1 cellular context compared by ENCODE assay signal in the genomic region with DNA sequence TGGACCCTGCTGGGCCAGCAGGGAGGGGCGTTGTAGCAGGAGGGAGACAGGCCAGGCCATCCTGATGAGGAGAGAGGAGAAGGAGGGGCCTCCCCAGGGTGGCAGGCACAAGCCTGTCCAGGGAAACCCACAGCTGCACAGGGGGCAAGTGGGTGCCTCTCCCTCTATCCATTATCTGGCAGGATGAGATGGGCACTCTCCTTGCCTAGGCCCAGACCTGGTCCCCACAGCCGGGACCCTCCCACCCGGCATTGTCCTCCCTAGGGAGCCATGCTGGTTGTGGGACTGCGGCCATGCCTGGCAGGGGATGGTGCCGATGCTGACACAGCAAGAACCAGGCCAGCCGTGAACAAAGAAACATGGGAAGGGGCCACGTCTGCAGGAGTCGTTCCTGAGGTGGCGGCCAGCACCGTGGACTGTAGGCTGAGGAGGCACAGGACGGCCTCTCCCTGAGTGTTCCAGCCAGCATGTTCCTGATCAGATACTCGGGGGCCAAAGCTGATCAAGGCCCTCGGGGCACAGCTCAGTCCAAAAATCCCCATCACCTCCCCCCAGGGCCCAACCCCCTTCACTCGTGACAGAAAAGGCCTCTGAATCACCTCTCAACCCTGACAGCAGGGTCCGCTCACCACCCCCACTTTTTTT.
TF ChIP-seq lines count a peak whose summit lies in the region.

No MANE protein-coding gene starts in this region.

TF ChIP-seq in GM12878, 131 proteins besides CTCF, POLR2A, EP300 and RAD21:
- TF ChIP-seq EED (IDR thresholded peaks at IDR 0.05; ENCODE audit: low read depth), result no peak
- TF ChIP-seq ZNF217 (IDR thresholded peaks at IDR 0.05), result no peak
- no peak for TF ChIP-seq SP1 (IDR thresholded peaks at IDR 0.05; ENCODE audit: low read depth, low read length)
- no peak for TF ChIP-seq IKZF1 (conservative IDR thresholded peaks at IDR 0.05)
- TF ChIP-seq IRF3 (IDR thresholded peaks at IDR 0.05), result no peak
- no peak for TF ChIP-seq SREBF2 (IDR thresholded peaks at IDR 0.05; ENCODE audit: low read length)
- TF ChIP-seq, protein P1, sequence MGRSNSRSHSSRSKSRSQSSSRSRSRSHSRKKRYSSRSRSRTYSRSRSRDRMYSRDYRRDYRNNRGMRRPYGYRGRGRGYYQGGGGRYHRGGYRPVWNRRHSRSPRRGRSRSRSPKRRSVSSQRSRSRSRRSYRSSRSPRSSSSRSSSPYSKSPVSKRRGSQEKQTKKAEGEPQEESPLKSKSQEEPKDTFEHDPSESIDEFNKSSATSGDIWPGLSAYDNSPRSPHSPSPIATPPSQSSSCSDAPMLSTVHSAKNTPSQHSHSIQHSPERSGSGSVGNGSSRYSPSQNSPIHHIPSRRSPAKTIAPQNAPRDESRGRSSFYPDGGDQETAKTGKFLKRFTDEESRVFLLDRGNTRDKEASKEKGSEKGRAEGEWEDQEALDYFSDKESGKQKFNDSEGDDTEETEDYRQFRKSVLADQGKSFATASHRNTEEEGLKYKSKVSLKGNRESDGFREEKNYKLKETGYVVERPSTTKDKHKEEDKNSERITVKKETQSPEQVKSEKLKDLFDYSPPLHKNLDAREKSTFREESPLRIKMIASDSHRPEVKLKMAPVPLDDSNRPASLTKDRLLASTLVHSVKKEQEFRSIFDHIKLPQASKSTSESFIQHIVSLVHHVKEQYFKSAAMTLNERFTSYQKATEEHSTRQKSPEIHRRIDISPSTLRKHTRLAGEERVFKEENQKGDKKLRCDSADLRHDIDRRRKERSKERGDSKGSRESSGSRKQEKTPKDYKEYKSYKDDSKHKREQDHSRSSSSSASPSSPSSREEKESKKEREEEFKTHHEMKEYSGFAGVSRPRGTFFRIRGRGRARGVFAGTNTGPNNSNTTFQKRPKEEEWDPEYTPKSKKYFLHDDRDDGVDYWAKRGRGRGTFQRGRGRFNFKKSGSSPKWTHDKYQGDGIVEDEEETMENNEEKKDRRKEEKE (IDR thresholded peaks at IDR 0.05), result no peak
- no peak for TF ChIP-seq NFIC (IDR thresholded peaks at IDR 0.05; ENCODE audit: low read depth, low read length)
